In the genomic region with DNA sequence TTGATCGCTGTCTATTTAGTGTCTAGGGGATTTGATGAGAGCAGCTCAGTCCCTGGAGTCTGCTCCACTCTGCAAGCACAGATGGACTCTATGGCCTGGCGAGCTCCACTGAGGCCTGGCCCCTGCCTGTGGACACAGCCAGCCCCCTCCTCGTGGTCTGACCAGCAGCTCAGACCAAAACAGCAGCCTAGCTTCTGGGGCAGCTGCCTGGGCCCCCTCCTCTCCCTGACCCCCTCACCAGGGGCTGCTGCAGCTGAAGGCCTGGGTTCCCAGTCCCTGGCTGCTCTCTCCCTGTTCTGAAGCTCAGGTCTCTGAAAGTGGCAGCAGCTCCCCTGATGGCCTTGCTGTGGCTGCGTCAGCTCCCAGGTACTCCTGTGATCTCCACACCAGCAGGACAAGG, we compare ENCODE assay signal across 11 cellular contexts. TPM values are rescaled to one million over a fixed set of nuclear protein-coding genes. Genes with fewer than 3 reads are reported as not detected.
"Had no signal": no experiment of that assay in that cellular context is flagged by ENCODE, and none has a peak within 500 bp of the region (broad histone marks: within the 10 kb centered on the region; RNA-seq: fewer than 3 reads in every experiment).

No MANE protein-coding gene starts in this region.

RNA-seq across cellular contexts. Expression of a gene that starts 3.6 kb away (rescaled TPM):
- total RNA-seq: activated CD4-positive, alpha-beta memory T cell treated with anti-CD3 and anti-CD28 coated beads, Interleukin-2, amount 10 ng/mL, durations not matched to agents 7 days and 5 days; activated CD4-positive, alpha-beta T cell treated with anti-CD3 and anti-CD28 coated beads for 36 hours; activated CD4-positive, alpha-beta T cell treated with anti-CD3 and anti-CD28 coated beads, Interleukin-2, amount 10 ng/mL, durations not matched to agents 7 days and 5 days; activated CD8-positive, alpha-beta memory T cell treated with anti-CD3 and anti-CD28 coated beads, Interleukin-2, amount 10 ng/mL, durations not matched to agents 7 days and 5 days; activated CD8-positive, alpha-beta T cell treated with anti-CD3 and anti-CD28 coated beads, Interleukin-2, amount 10 ng/mL, durations not matched to agents 7 days and 5 days; activated naive CD8-positive, alpha-beta T cell treated with anti-CD3 and anti-CD28 coated beads, Interleukin-2, amount 10 ng/mL, durations not matched to agents 7 days and 5 days; activated T-helper 2 cell treated with anti-CD3 and anti-CD28 coated beads, Interferon-gamma antibody, Interleukin-2, Interleukin-4, amounts not matched to agents 10 μg/mL and 5 μg/mL and 100 μg/mL, durations not matched to agents 14 hours and 24 hours and 36 hours; ascending aorta; bronchial epithelial cell had no signal
- polyA plus RNA-seq: adipose tissue, cardiac muscle cell had no signal

RNA-seq across cellular contexts. Expression of a gene that starts 58.3 kb away (rescaled TPM):
- total RNA-seq: activated CD4-positive, alpha-beta memory T cell treated with anti-CD3 and anti-CD28 coated beads, Interleukin-2, amount 10 ng/mL, durations not matched to agents 7 days and 5 days; activated CD4-positive, alpha-beta T cell treated with anti-CD3 and anti-CD28 coated beads for 36 hours; activated CD4-positive, alpha-beta T cell treated with anti-CD3 and anti-CD28 coated beads, Interleukin-2, amount 10 ng/mL, durations not matched to agents 7 days and 5 days; activated CD8-positive, alpha-beta memory T cell treated with anti-CD3 and anti-CD28 coated beads, Interleukin-2, amount 10 ng/mL, durations not matched to agents 7 days and 5 days; activated CD8-positive, alpha-beta T cell treated with anti-CD3 and anti-CD28 coated beads, Interleukin-2, amount 10 ng/mL, durations not matched to agents 7 days and 5 days; activated naive CD8-positive, alpha-beta T cell treated with anti-CD3 and anti-CD28 coated beads, Interleukin-2, amount 10 ng/mL, durations not matched to agents 7 days and 5 days; activated T-helper 2 cell treated with anti-CD3 and anti-CD28 coated beads, Interferon-gamma antibody, Interleukin-2, Interleukin-4, amounts not matched to agents 10 μg/mL and 5 μg/mL and 100 μg/mL, durations not matched to agents 14 hours and 24 hours and 36 hours; ascending aorta; bronchial epithelial cell; cardiac muscle cell had no signal
- polyA plus RNA-seq: adipose tissue, cardiac muscle cell had no signal
